Comparison of ENCODE assay signal across 27 cellular contexts in genomic region chr5:13215806-13216205, GRCh38.
"Had no signal": no experiment of that assay in that cellular context is flagged by ENCODE, and none has a peak within 500 bp of the region (broad histone marks: within the 10 kb centered on the region; RNA-seq: fewer than 3 reads in every experiment).

No MANE protein-coding gene starts in this region.

- H3K4me3 Mint-ChIP-seq: nephron; neural progenitor cell; stimulated activated effector memory CD8-positive, alpha-beta T cell treated with anti-CD3 and anti-CD28 coated beads, Interleukin-12 subunit alpha, Interleukin-12 subunit beta, amount 100 ng/mL, for 72 hours; stimulated activated naive B cell treated with anti-CD40 and anti-IgM and Interleukin-4, amounts not matched to agents 10 μg/mL and 1 μg/mL and 100 μg/mL, for 72 hours; stimulated activated naive CD8-positive, alpha-beta T cell treated with anti-CD3 and anti-CD28 coated beads, Interleukin-15, Interleukin-2, amounts not matched to agents 100 ng/mL and 50 ng/mL, for 24 hours had no signal

- H3K27me3 Mint-ChIP-seq: progenitor cell of endocrine pancreas; stimulated activated naive B cell treated with anti-CD40 and anti-IgM and Interleukin-4, amounts not matched to agents 10 μg/mL and 1 μg/mL and 100 μg/mL, for 72 hours; stimulated activated naive CD8-positive, alpha-beta T cell treated with anti-CD3 and anti-CD28 coated beads, Interleukin-15, Interleukin-2, amounts not matched to agents 100 ng/mL and 50 ng/mL, for 24 hours had no signal

- H3K9me3 Mint-ChIP-seq: nephron, neural progenitor cell had no signal

- H3K36me3 Mint-ChIP-seq: neural progenitor cell; stimulated activated effector memory CD8-positive, alpha-beta T cell treated with anti-CD3 and anti-CD28 coated beads, Interleukin-12 subunit alpha, Interleukin-12 subunit beta, amount 100 ng/mL, for 72 hours; stimulated activated naive B cell treated with anti-CD40 and anti-IgM and Interleukin-4, amounts not matched to agents 10 μg/mL and 1 μg/mL and 100 μg/mL, for 72 hours had no signal

- H3K4me3 ChIP-seq: neural progenitor cell, ovary, psoas muscle, right lobe of liver, sigmoid colon, stomach, thoracic aorta, thyroid gland, tibial nerve, upper lobe of left lung, vagina had no signal

- H3K9me3 ChIP-seq: ovary, psoas muscle, right lobe of liver, sigmoid colon, stomach, thoracic aorta, thyroid gland, tibial nerve, upper lobe of left lung, vagina had no signal

- H3K9ac ChIP-seq: neural progenitor cell, parathyroid adenoma had no signal

- H3K4me1 Mint-ChIP-seq: nephron; neural progenitor cell; stimulated activated effector memory CD8-positive, alpha-beta T cell treated with anti-CD3 and anti-CD28 coated beads, Interleukin-12 subunit alpha, Interleukin-12 subunit beta, amount 100 ng/mL, for 72 hours; stimulated activated naive B cell treated with anti-CD40 and anti-IgM and Interleukin-4, amounts not matched to agents 10 μg/mL and 1 μg/mL and 100 μg/mL, for 72 hours had no signal

- H3K4me2 ChIP-seq: neural progenitor cell had no signal

- H3K27ac Mint-ChIP-seq: nephron; neural progenitor cell; stimulated activated effector memory CD8-positive, alpha-beta T cell treated with anti-CD3 and anti-CD28 coated beads, Interleukin-12 subunit alpha, Interleukin-12 subunit beta, amount 100 ng/mL, for 72 hours; stimulated activated naive B cell treated with anti-CD40 and anti-IgM and Interleukin-4, amounts not matched to agents 10 μg/mL and 1 μg/mL and 100 μg/mL, for 72 hours; stimulated activated naive CD8-positive, alpha-beta T cell treated with anti-CD3 and anti-CD28 coated beads, Interleukin-15, Interleukin-2, amounts not matched to agents 100 ng/mL and 50 ng/mL, for 24 hours had no signal

- H3K79me2 ChIP-seq: parathyroid adenoma had no signal

- DNase-seq: occipital lobe; ovary; posterior cingulate gyrus; psoas muscle; right cardiac atrium; right lobe of liver; sigmoid colon; small intestine; stimulated activated CD4-positive, alpha-beta T cell treated with anti-CD3 and anti-CD28 coated beads, Interleukin-15, amount 100 ng/mL, for 24 hours; stimulated activated CD4-positive, alpha-beta T cell treated with anti-CD3 and anti-CD28 coated beads, Interleukin-2, amount 100 ng/mL, for 24 hours; stimulated activated CD4-positive, alpha-beta T cell treated with anti-CD3 and anti-CD28 coated beads, Interleukin-2, amount 100 ng/mL, for 48 hours; stimulated activated CD4-positive, alpha-beta T cell treated with anti-CD3 and anti-CD28 coated beads, Interleukin-4, amount 100 ng/mL, for 24 hours; stimulated activated naive B cell treated with anti-CD40 and anti-IgM and Interleukin-4, amounts not matched to agents 10 μg/mL and 1 μg/mL and 100 μg/mL, for 72 hours; stimulated activated naive CD4-positive, alpha-beta T cell treated with Interleukin-2 at 50 U/mL for 16 hours; stomach; thyroid gland; trophoblast cell; upper lobe of left lung had no signal

- H3K4me1 ChIP-seq: neural progenitor cell, parathyroid adenoma, psoas muscle, right lobe of liver, sigmoid colon, stomach, thyroid gland, tibial nerve, upper lobe of left lung, vagina had no signal

- H3K27ac ChIP-seq: neural progenitor cell, ovary, parathyroid adenoma, psoas muscle, right lobe of liver, sigmoid colon, stomach, thoracic aorta, thyroid gland, tibial nerve, upper lobe of left lung, vagina had no signal

- H3K27me3 ChIP-seq: neural progenitor cell, ovary, right lobe of liver, sigmoid colon, stomach, thyroid gland, tibial nerve, upper lobe of left lung, vagina had no signal

- H3K36me3 ChIP-seq: neural progenitor cell, ovary, right lobe of liver, sigmoid colon, stomach, thoracic aorta, thyroid gland, tibial nerve, upper lobe of left lung, vagina had no signal
